ENCODE assay signal across 1 cellular context in genomic region chr10:85124592-85124991, GRCh38.
TF ChIP-seq lines count a peak whose summit lies in the region.

No MANE protein-coding gene starts in this region.

TF ChIP-seq in HepG2, 621 proteins besides CTCF, POLR2A, EP300 and RAD21 (continued from another document):
- TF ChIP-seq ZHX2 (IDR thresholded peaks at IDR 0.05; ENCODE audit: low read depth): no peak
- no peak for TF ChIP-seq ZHX2 (CRISPR knock-in tag; IDR thresholded peaks at IDR 0.05; ENCODE audit: borderline replicate concordance)
TF ChIP-seq in HepG2: peak in this region for 0.
